8 cellular contexts compared by ENCODE assay signal in genomic region chr10:125064681-125065492, GRCh38.
DNase-seq lines count a peak whose midpoint lies in the region; ATAC-seq, FAIRE-seq and TF ChIP-seq lines count a peak whose summit lies in the region.

No MANE protein-coding gene starts in this region.

- H3K4me1 ChIP-seq in cardiac muscle cell (ENCODE audit: low read depth) (peaks cover 11% of the 10 kb centered on the region), astrocyte (ENCODE audit: insufficient read depth, low read length) (peaks cover 43% of the 10 kb centered on the region), mucosa of descending colon (ENCODE audit: low read depth) (peaks cover 51% of the 10 kb centered on the region)

- peak; percentile 87 for FAIRE-seq in astrocyte (lab: Jason Lieb, UNC)

- H3K9me3 Mint-ChIP-seq in HFFc6 (no peaks in the 10 kb centered on the region), astrocyte (ENCODE audit: unreplicated experiment) (no peaks in the 10 kb centered on the region)

- H3K27ac Mint-ChIP-seq in HFFc6: peak overlapping the region; percentile 83
- peak overlapping the region; percentile 92 for H3K27ac Mint-ChIP-seq in astrocyte (ENCODE audit: unreplicated experiment)

- H3K79me2 ChIP-seq in astrocyte (ENCODE audit: insufficient read depth, low read length): peaks cover 74% of the 10 kb centered on the region

- peaks cover 76% of the 10 kb centered on the region for H3K4me1 Mint-ChIP-seq in HFFc6 (ENCODE audit: low read depth)
- H3K4me1 Mint-ChIP-seq in astrocyte (ENCODE audit: low read depth, unreplicated experiment): peaks cover 47% of the 10 kb centered on the region

- ATAC-seq in Right ventricle myocardium superior (ENCODE audit: poor library complexity) (no peak), mucosa of descending colon (peak; percentile 76)

- H3K9me3 ChIP-seq in cardiac muscle cell (ENCODE audit: low read depth) (no peaks in the 10 kb centered on the region), astrocyte (ENCODE audit: insufficient read depth, low read depth, low read length) (no peaks in the 10 kb centered on the region), mucosa of descending colon (no peaks in the 10 kb centered on the region)

- no peak for TF ChIP-seq CTCF in cardiac muscle cell (IDR thresholded peaks at IDR 0.05; ENCODE audit: low read depth, low read length)
- TF ChIP-seq CTCF in HFFc6 (IDR thresholded peaks at IDR 0.05): no peak
- no peak for TF ChIP-seq CTCF in astrocyte (IDR thresholded peaks at IDR 0.05; ENCODE audit: insufficient read depth, low read depth, low read length)
- no peak for TF ChIP-seq CTCF in mucosa of descending colon (IDR thresholded peaks at IDR 0.05)

- H3K4me2 ChIP-seq in astrocyte (ENCODE audit: low read length): peak overlapping the region; percentile 63

- peaks cover 4% of the 10 kb centered on the region for H3K27me3 Mint-ChIP-seq in HFFc6 (ENCODE audit: insufficient read depth)
- H3K27me3 Mint-ChIP-seq in astrocyte (ENCODE audit: low read depth, unreplicated experiment): no peaks in the 10 kb centered on the region

- peak overlapping the region; percentile 68 for H3K4me3 Mint-ChIP-seq in HFFc6
- no peak overlapping the region for H3K4me3 Mint-ChIP-seq in astrocyte (ENCODE audit: unreplicated experiment)

- peaks cover 12% of the 10 kb centered on the region for H3K36me3 Mint-ChIP-seq in HFFc6 (ENCODE audit: low read depth)
- H3K36me3 Mint-ChIP-seq in astrocyte (ENCODE audit: low read depth, unreplicated experiment): peaks cover 13% of the 10 kb centered on the region

- H3K4me3 ChIP-seq in cardiac muscle cell: no peak overlapping the region
- no peak overlapping the region for H3K4me3 ChIP-seq in astrocyte (ENCODE audit: insufficient read depth, low read depth, low read length)
- no peak overlapping the region for H3K4me3 ChIP-seq in mucosa of descending colon

- peaks cover 95% of the 10 kb centered on the region for H4K20me1 ChIP-seq in astrocyte (ENCODE audit: insufficient read depth, low read length)

- H3K27me3 ChIP-seq in cardiac muscle cell (no peaks in the 10 kb centered on the region), astrocyte (ENCODE audit: insufficient read depth, low read length) (no peaks in the 10 kb centered on the region)

- DNase-seq in cardiac muscle cell (ENCODE audit: low read depth in 1 of 2, low spot score in 1 of 2) (peak in 1 of 2 donors; percentile 80), Right ventricle myocardium superior (no peak), HFFc6 (peak; percentile 51), M059J (ENCODE audit: low read depth) (peak; percentile 89), astrocyte (ENCODE audit: low read depth) (peak; percentile 91), mucosa of descending colon (peak in 2 of 3 donors; percentile 49), NCI-H1436 (lab: John Stamatoyannopoulos, UW) (no peak)
- DNase-seq in central memory CD4-positive, alpha-beta T cell: no peak

- peak overlapping the region; percentile 40 for H3K9ac ChIP-seq in astrocyte (ENCODE audit: low read length)

- peaks cover 2% of the 10 kb centered on the region for H3K36me3 ChIP-seq in cardiac muscle cell
- H3K36me3 ChIP-seq in astrocyte (ENCODE audit: insufficient read depth, low read length): no peaks in the 10 kb centered on the region
- H3K36me3 ChIP-seq in mucosa of descending colon (ENCODE audit: low read depth): no peaks in the 10 kb centered on the region

- intact Hi-C loops in Right ventricle myocardium superior (cut with DNase I): loop anchor here (5.0 kb wide), 2 partner anchors 68 to 92 kb away; no protein-coding TSS in a partner anchor
- intact Hi-C loops in mucosa of descending colon (cut with DNase I, micrococcal nuclease): no loop called here

- no peak overlapping the region for H2AFZ ChIP-seq in astrocyte (ENCODE audit: low read depth, low read length)

- H3K27ac ChIP-seq in cardiac muscle cell (peak overlapping the region; percentile 35), astrocyte (ENCODE audit: low read depth, low read length) (peak overlapping the region; percentile 66)

Comparison
In these comparisons a context has a peak if more than half of its experiments do, and no peak if none do; other contexts are left out.
1. DNase-seq: peak in HFFc6 (single experiment), M059J (single experiment), astrocyte (single experiment) and mucosa of descending colon (2 of 3); none in Right ventricle myocardium superior (single experiment), NCI-H1436 (single experiment) and central memory CD4-positive, alpha-beta T cell (single experiment).